ENCODE assay signal across 25 cellular contexts in the genomic region with DNA sequence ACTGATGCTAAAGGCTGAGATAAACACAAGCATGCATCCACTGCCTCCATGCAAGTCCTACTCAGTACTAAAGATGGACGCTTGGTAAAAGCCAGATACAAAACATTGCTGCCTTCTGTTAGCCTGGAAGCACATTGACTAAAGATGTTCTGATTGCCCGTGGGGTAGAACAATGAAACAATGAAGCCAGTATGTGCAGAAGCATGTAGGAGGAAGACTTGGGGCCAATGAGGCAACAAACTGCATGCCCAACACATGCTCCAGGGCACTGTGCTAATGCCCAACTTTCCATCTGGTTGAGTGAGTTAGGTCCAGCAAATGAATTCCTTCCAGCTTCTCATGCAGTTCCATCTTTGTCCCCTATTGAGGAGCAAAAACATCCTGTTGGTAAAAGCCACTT.
"Had no signal": no experiment of that assay in that cellular context is flagged by ENCODE, and none has a peak within 500 bp of the region (broad histone marks: within the 10 kb centered on the region; RNA-seq: fewer than 3 reads in every experiment).

No MANE protein-coding gene starts in this region.

- H3K9me3 ChIP-seq: Peyer's patch, SJSA1 had no signal

- H3K27me3 Mint-ChIP-seq: activated B cell treated with CpG ODN at 0.5 μM for 24 hours; activated CD4-positive, alpha-beta T cell treated with anti-CD3 and anti-CD28 coated beads, Interleukin-2, amount 10 ng/mL, durations not matched to agents 7 days and 5 days had no signal

- H3K27me3 ChIP-seq: brain microvascular endothelial cell, cardiac muscle cell, Peyer's patch had no signal

- H3K4me3 Mint-ChIP-seq: activated B cell treated with CpG ODN at 0.5 μM for 24 hours; activated CD4-positive, alpha-beta memory T cell treated with anti-CD3 and anti-CD28 coated beads, Interleukin-2, amount 10 ng/mL, durations not matched to agents 7 days and 5 days; activated CD4-positive, alpha-beta T cell treated with anti-CD3 and anti-CD28 coated beads, Interleukin-2, amount 10 ng/mL, durations not matched to agents 7 days and 5 days; activated naive CD4-positive, alpha-beta T cell treated with anti-CD3 and anti-CD28 coated beads for 36 hours; activated naive CD8-positive, alpha-beta T cell; activated T-helper 17 cell treated with anti-CD3 and anti-CD28 coated beads, Interleukin-2, amount 50 U/mL, for 72 hours; T-helper 17 cell had no signal

- H3K27ac Mint-ChIP-seq: activated B cell treated with CpG ODN at 0.5 μM for 24 hours; activated CD4-positive, alpha-beta memory T cell treated with anti-CD3 and anti-CD28 coated beads, Interleukin-2, amount 10 ng/mL, durations not matched to agents 7 days and 5 days; activated CD4-positive, alpha-beta T cell treated with anti-CD3 and anti-CD28 coated beads, Interleukin-2, amount 10 ng/mL, durations not matched to agents 7 days and 5 days; activated naive CD4-positive, alpha-beta T cell treated with anti-CD3 and anti-CD28 coated beads for 36 hours; activated naive CD8-positive, alpha-beta T cell; activated T-helper 17 cell treated with anti-CD3 and anti-CD28 coated beads, Interleukin-2, amount 50 U/mL, for 72 hours; T-helper 17 cell had no signal

- H3K9me3 Mint-ChIP-seq: activated B cell treated with CpG ODN at 0.5 μM for 24 hours; activated CD4-positive, alpha-beta memory T cell treated with anti-CD3 and anti-CD28 coated beads, Interleukin-2, amount 10 ng/mL, durations not matched to agents 7 days and 5 days; activated CD4-positive, alpha-beta T cell treated with anti-CD3 and anti-CD28 coated beads, Interleukin-2, amount 10 ng/mL, durations not matched to agents 7 days and 5 days; activated naive CD4-positive, alpha-beta T cell treated with anti-CD3 and anti-CD28 coated beads for 36 hours; activated T-helper 17 cell treated with anti-CD3 and anti-CD28 coated beads, Interleukin-2, amount 50 U/mL, for 72 hours had no signal

- H3K4me1 ChIP-seq: Peyer's patch, SJSA1 had no signal

- H3K4me3 ChIP-seq: cardiac muscle cell, Peyer's patch, SJSA1 had no signal

- H3K36me3 Mint-ChIP-seq: activated naive CD8-positive, alpha-beta T cell had no signal

- H3K4me1 Mint-ChIP-seq: activated T-helper 17 cell treated with anti-CD3 and anti-CD28 coated beads, Interleukin-2, amount 50 U/mL, for 72 hours had no signal

- DNase-seq: activated B cell treated with CpG ODN at 0.5 μM for 24 hours; activated CD4-positive, alpha-beta memory T cell treated with anti-CD3 and anti-CD28 coated beads, Interleukin-2, amount 10 ng/mL, durations not matched to agents 7 days and 5 days; activated CD4-positive, alpha-beta T cell treated with anti-CD3 and anti-CD28 coated beads for 1 hour; activated CD4-positive, alpha-beta T cell treated with anti-CD3 and anti-CD28 coated beads, Interleukin-2, amount 10 ng/mL, durations not matched to agents 7 days and 5 days; activated gamma-delta T cell; activated naive CD4-positive, alpha-beta T cell treated with anti-CD3 and anti-CD28 coated beads for 36 hours; activated T-cell treated with anti-CD3 and anti-CD28 coated beads for 4 hours; activated T-cell treated with anti-CD3 and anti-CD28 coated beads, Interleukin-2, amount 50 U/mL, for 48 hours; brain microvascular endothelial cell; KG1; NCI-H1092 treated with DMSO at 0.1 percent for 48 hours; NCI-H1417 treated with DMSO at 0.1 percent for 48 hours; NCI-H1694; NCI-H2029; NCI-H2107; NCI-H345; NCI-H510A treated with DMSO at 0.1 percent for 48 hours; Peyer's patch; SHP77; T-helper 17 cell; T-helper 9 cell had no signal

- H3K27ac ChIP-seq: brain microvascular endothelial cell, cardiac muscle cell, Peyer's patch, SJSA1 had no signal

- H3K36me3 ChIP-seq: brain microvascular endothelial cell, cardiac muscle cell, Peyer's patch, SJSA1 had no signal
